Comparison of ENCODE assay signal across 1 cellular context in genomic region chrX:44874481-44875184, GRCh38.
TF ChIP-seq lines count a peak whose summit lies in the region.

No MANE protein-coding gene starts in this region.

TF ChIP-seq in HEK293, 187 proteins besides CTCF, POLR2A, EP300 and RAD21 (continued from another document):
- TF ChIP-seq ZNF138 (tag by site-specific recombination; IDR thresholded peaks at IDR 0.05; ENCODE audit: borderline replicate concordance) (no peak), BCL11B (tag by site-specific recombination; IDR thresholded peaks at IDR 0.05; ENCODE audit: low read depth) (no peak), ZNF501 (tag by site-specific recombination; IDR thresholded peaks at IDR 0.05) (no peak), ZNF707 (tag by site-specific recombination; IDR thresholded peaks at IDR 0.05) (no peak), ZNF473 (tag by site-specific recombination; IDR thresholded peaks at IDR 0.05) (no peak), ZNF157 (tag by site-specific recombination; IDR thresholded peaks at IDR 0.05) (no peak), ZNF155 (tag by site-specific recombination; IDR thresholded peaks at IDR 0.05) (no peak), KLF16 (tag by site-specific recombination; IDR thresholded peaks at IDR 0.05) (no peak)
